In genomic region chr15:79184465-79184892, GRCh38 we compare ENCODE assay signal across 9 cellular contexts.
DNase-seq lines count a peak whose midpoint lies in the region; ATAC-seq, FAIRE-seq and TF ChIP-seq lines count a peak whose summit lies in the region.
"Had no signal": no experiment of that assay in that cellular context is flagged by ENCODE, and none has a peak within 500 bp of the region (broad histone marks: within the 10 kb centered on the region; RNA-seq: fewer than 3 reads in every experiment).

No MANE protein-coding gene starts in this region.

- peak; percentile 75 to 95 (median 84) for TF ChIP-seq CTCF in Peyer's patch (IDR thresholded peaks at IDR 0.05)
- TF ChIP-seq CTCF in foreskin keratinocyte (conservative IDR thresholded peaks at IDR 0.05): peak; percentile 92
- peak in 2 of 3 donors; percentile 60 to 93 for TF ChIP-seq CTCF in omental fat pad (IDR thresholded peaks at IDR 0.05)
- peak; percentile 79 to 93 for TF ChIP-seq CTCF in suprapubic skin (IDR thresholded peaks at IDR 0.05)

- peak; percentile 51 for ATAC-seq in activated T-helper 17 cell treated with anti-CD3 and anti-CD28 coated beads, Interleukin-2, amount 50 U/mL, for 72 hours (replicated peaks)
- ATAC-seq in foreskin keratinocyte (peak; percentile 64), omental fat pad (ENCODE audit: low FRiP score) (no peak), HG03354 (IDR thresholded peaks at IDR 0.05; ENCODE audit: poor library complexity, severe bottlenecking, unreplicated experiment) (no peak)

- no peak for TF ChIP-seq EP300 in suprapubic skin (IDR thresholded peaks at IDR 0.05)

- FAIRE-seq in HTR-8/SVneo (lab: Jason Lieb, UNC): no peak

- H3K27me3 ChIP-seq in Peyer's patch (no peaks in the 10 kb centered on the region), foreskin keratinocyte (peaks cover 3% of the 10 kb centered on the region), suprapubic skin (peaks cover 5% of the 10 kb centered on the region)

- no peaks in the 10 kb centered on the region for H3K36me3 Mint-ChIP-seq in activated T-helper 17 cell treated with anti-CD3 and anti-CD28 coated beads, Interleukin-2, amount 50 U/mL, for 72 hours (ENCODE audit: low read depth)

- H3K36me3 ChIP-seq in Peyer's patch (no peaks in the 10 kb centered on the region), suprapubic skin (no peaks in the 10 kb centered on the region)

- TF ChIP-seq POLR2A in Peyer's patch (IDR thresholded peaks at IDR 0.05): no peak
- TF ChIP-seq POLR2A in suprapubic skin (IDR thresholded peaks at IDR 0.05): no peak

- H3K9me3 ChIP-seq in Peyer's patch (no peaks in the 10 kb centered on the region), suprapubic skin (no peaks in the 10 kb centered on the region)

- no peaks in the 10 kb centered on the region for H3K4me1 ChIP-seq in Peyer's patch
- H3K4me1 ChIP-seq in foreskin keratinocyte: no peaks in the 10 kb centered on the region
- no peaks in the 10 kb centered on the region for H3K4me1 ChIP-seq in suprapubic skin

- peaks cover 8% of the 10 kb centered on the region for H3K27me3 Mint-ChIP-seq in activated T-helper 17 cell treated with anti-CD3 and anti-CD28 coated beads, Interleukin-2, amount 50 U/mL, for 72 hours

- peak; percentile 50 for DNase-seq in COR-L47 (lab: John Stamatoyannopoulos, UW)
- peak; percentile 50 for DNase-seq in HTR-8/SVneo (ENCODE audit: insufficient read length, low spot score)
- peak; percentile 61 to 90 (median 76) for DNase-seq in Peyer's patch
- peak in 1 of 2 donors; percentile 38 for DNase-seq in foreskin keratinocyte
- peak; percentile 90 for DNase-seq in omental fat pad (ENCODE audit: low spot score)
- peak in 1 of 2 donors; percentile 88 for DNase-seq in suprapubic skin (ENCODE audit: low spot score in 2 of 2)

- no peak overlapping the region for H3K27ac ChIP-seq in Peyer's patch
- no peak overlapping the region for H3K27ac ChIP-seq in foreskin keratinocyte
- no peak overlapping the region for H3K27ac ChIP-seq in suprapubic skin
- H3K27ac ChIP-seq: SK-N-MC had no signal

- no peaks in the 10 kb centered on the region for H3K4me1 Mint-ChIP-seq in activated T-helper 17 cell treated with anti-CD3 and anti-CD28 coated beads, Interleukin-2, amount 50 U/mL, for 72 hours

- no peak overlapping the region for H3K4me3 Mint-ChIP-seq in activated T-helper 17 cell treated with anti-CD3 and anti-CD28 coated beads, Interleukin-2, amount 50 U/mL, for 72 hours

- H3K9me3 Mint-ChIP-seq in activated T-helper 17 cell treated with anti-CD3 and anti-CD28 coated beads, Interleukin-2, amount 50 U/mL, for 72 hours: no peaks in the 10 kb centered on the region

- H3K4me3 ChIP-seq in Peyer's patch (no peak overlapping the region), suprapubic skin (no peak overlapping the region)
- H3K4me3 ChIP-seq: SK-N-MC had no signal

- H3K27ac Mint-ChIP-seq in activated T-helper 17 cell treated with anti-CD3 and anti-CD28 coated beads, Interleukin-2, amount 50 U/mL, for 72 hours: no peak overlapping the region

- 4% methylated on average over 4 of the region's 4 CpGs for WGBS in suprapubic skin

Comparison
In these comparisons a context has a peak if more than half of its experiments do, and no peak if none do; other contexts are left out.
1. ATAC-seq: peak in activated T-helper 17 cell treated with anti-CD3 and anti-CD28 coated beads, Interleukin-2, amount 50 U/mL, for 72 hours (single experiment) and foreskin keratinocyte (single experiment); none in omental fat pad (single experiment) and HG03354 (single experiment).
2. Peak in every context shown above with its lines, with median percentiles within 50 percentile points of each other: CTCF ChIP-seq.